Comparison of ENCODE assay signal across 1 cellular context in genomic region chr12:6866920-6867406, GRCh38.
TF ChIP-seq lines count a peak whose summit lies in the region.

No MANE protein-coding gene starts in this region.

TF ChIP-seq in endothelial cell of umbilical vein, 7 proteins besides CTCF, POLR2A, EP300 and RAD21:
- no peak for TF ChIP-seq MYC (IDR thresholded peaks at IDR 0.05; ENCODE audit: low read depth, low read length)
- no peak for TF ChIP-seq MAX (IDR thresholded peaks at IDR 0.05; ENCODE audit: insufficient read depth, insufficient read length)
- no peak for TF ChIP-seq POLR2AphosphoS5 (IDR thresholded peaks at IDR 0.05; ENCODE audit: insufficient read depth, low read depth, low read length)
- no peak for TF ChIP-seq GATA2 (IDR thresholded peaks at IDR 0.05; ENCODE audit: insufficient read depth, insufficient read length, low read depth, low read length)
- no peak for TF ChIP-seq FOS (IDR thresholded peaks at IDR 0.05; ENCODE audit: borderline replicate concordance, insufficient read depth, low read length)
- no peak for TF ChIP-seq EZH2 (IDR thresholded peaks at IDR 0.05; ENCODE audit: borderline replicate concordance, low read depth, low read length, severe bottlenecking)
- no peak for TF ChIP-seq JUN (IDR thresholded peaks at IDR 0.05; ENCODE audit: borderline replicate concordance, insufficient read depth, insufficient read length, low read depth)
